ENCODE assay signal across 2 cellular contexts in the genomic region with DNA sequence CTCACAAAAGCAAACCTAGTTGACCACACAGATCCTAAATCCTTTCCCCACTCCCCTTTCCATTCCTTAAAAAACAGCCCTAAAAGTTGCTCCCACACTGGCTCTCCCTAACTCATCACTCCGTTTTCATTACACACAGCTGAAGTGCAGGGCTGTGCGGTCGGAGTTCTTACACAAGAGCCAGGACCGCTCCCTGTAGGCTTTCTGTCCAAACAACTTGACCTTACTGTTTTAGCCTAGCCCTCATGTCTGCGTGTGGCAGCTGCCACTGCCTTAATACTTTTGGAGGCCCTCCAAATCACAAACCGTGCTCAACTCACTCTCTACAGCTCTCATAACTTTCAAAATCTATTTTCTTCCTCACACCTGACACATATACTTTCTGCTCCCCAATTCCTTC. TPM values are rescaled to one million over a fixed set of nuclear protein-coding genes. Genes with fewer than 3 reads are reported as not detected.
"Had no signal": no experiment of that assay in that cellular context is flagged by ENCODE, and none has a peak within 500 bp of the region (broad histone marks: within the 10 kb centered on the region; RNA-seq: fewer than 3 reads in every experiment).

No MANE protein-coding gene starts in this region.

RNA-seq across cellular contexts. Expression of gene TNFAIP6, which starts 45.0 kb away (rescaled TPM):
- total RNA-seq: dermis microvascular lymphatic vessel endothelial cell, osteocyte had no signal
